1 cellular context compared by ENCODE assay signal in the genomic region with DNA sequence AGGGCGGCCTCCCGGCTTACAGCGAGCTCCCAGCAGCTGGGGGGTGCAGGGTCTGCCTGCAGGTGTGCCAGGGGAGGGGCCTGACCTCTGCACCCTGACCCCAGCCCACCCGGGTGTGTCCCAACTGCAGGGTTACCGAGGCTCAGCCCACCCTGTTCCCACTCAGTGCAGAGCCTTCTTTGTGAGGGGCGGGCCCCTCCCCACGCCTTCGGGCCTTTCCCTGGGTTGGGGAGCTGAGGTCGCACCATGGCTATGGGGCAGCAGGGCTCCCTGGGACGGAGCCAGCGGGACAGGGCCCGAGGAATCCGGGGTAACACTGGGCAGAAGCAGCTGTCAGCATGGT.
A peak's percentile ranks its signal among the peaks of the same experiment; 100 is the strongest.
TF ChIP-seq lines count a peak whose summit lies in the region.

No MANE protein-coding gene starts in this region.

TF ChIP-seq in HEK293, 187 proteins besides CTCF, POLR2A, EP300 and RAD21 (continued from another document):
- TF ChIP-seq, protein P1, sequence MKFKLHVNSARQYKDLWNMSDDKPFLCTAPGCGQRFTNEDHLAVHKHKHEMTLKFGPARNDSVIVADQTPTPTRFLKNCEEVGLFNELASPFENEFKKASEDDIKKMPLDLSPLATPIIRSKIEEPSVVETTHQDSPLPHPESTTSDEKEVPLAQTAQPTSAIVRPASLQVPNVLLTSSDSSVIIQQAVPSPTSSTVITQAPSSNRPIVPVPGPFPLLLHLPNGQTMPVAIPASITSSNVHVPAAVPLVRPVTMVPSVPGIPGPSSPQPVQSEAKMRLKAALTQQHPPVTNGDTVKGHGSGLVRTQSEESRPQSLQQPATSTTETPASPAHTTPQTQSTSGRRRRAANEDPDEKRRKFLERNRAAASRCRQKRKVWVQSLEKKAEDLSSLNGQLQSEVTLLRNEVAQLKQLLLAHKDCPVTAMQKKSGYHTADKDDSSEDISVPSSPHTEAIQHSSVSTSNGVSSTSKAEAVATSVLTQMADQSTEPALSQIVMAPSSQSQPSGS (tag by site-specific recombination; IDR thresholded peaks at IDR 0.05; ENCODE audit: low read depth): no peak
- TF ChIP-seq ZNF549 (tag by site-specific recombination; IDR thresholded peaks at IDR 0.05) (no peak), ZNF623 (tag by site-specific recombination; IDR thresholded peaks at IDR 0.05) (no peak), ZNF202 (tag by site-specific recombination; IDR thresholded peaks at IDR 0.05; ENCODE audit: borderline replicate concordance) (no peak), ZNF768 (tag by site-specific recombination; IDR thresholded peaks at IDR 0.05) (no peak), ZNF629 (tag by site-specific recombination; IDR thresholded peaks at IDR 0.05) (no peak), RBAK (tag by site-specific recombination; IDR thresholded peaks at IDR 0.05) (no peak), ZFP37 (tag by site-specific recombination; IDR thresholded peaks at IDR 0.05) (no peak), HOXA7 (CRISPR knock-in tag; IDR thresholded peaks at IDR 0.05; ENCODE audit: borderline replicate concordance) (no peak), ZNF610 (tag by site-specific recombination; IDR thresholded peaks at IDR 0.05; ENCODE audit: borderline replicate concordance) (no peak), KLF8 (tag by site-specific recombination; IDR thresholded peaks at IDR 0.05) (peak; percentile 64; the same call in 1 of the 2 replicates), ZNF76 (tag by site-specific recombination; IDR thresholded peaks at IDR 0.05; ENCODE audit: borderline replicate concordance, low read depth) (no peak), SP7 (tag by site-specific recombination; IDR thresholded peaks at IDR 0.05) (no peak), ZNF140 (tag by site-specific recombination; IDR thresholded peaks at IDR 0.05) (no peak), ZNF132 (tag by site-specific recombination; IDR thresholded peaks at IDR 0.05; ENCODE audit: borderline replicate concordance) (no peak), ZNF514 (tag by site-specific recombination; IDR thresholded peaks at IDR 0.05) (no peak), SCRT2 (tag by site-specific recombination; IDR thresholded peaks at IDR 0.05) (no peak), ZBTB21 (tag by site-specific recombination; IDR thresholded peaks at IDR 0.05) (no peak), EGR2 (tag by site-specific recombination; IDR thresholded peaks at IDR 0.05; ENCODE audit: low read depth) (peak; percentile 73), MEIS1 (CRISPR knock-in tag; IDR thresholded peaks at IDR 0.05; ENCODE audit: borderline replicate concordance) (no peak), ZNF274 (IDR thresholded peaks at IDR 0.05; ENCODE audit: low read length) (no peak), ZNF274 (tag by site-specific recombination; IDR thresholded peaks at IDR 0.05; ENCODE audit: borderline replicate concordance) (no peak), YY2 (tag by site-specific recombination; IDR thresholded peaks at IDR 0.05) (no peak), ZNF211 (tag by site-specific recombination; IDR thresholded peaks at IDR 0.05; ENCODE audit: low read depth) (no peak), ZFHX2 (tag by site-specific recombination; conservative IDR thresholded peaks at IDR 0.05) (peak; percentile 93; the same call in 1 of the 2 replicates)
- TF ChIP-seq, protein P2, sequence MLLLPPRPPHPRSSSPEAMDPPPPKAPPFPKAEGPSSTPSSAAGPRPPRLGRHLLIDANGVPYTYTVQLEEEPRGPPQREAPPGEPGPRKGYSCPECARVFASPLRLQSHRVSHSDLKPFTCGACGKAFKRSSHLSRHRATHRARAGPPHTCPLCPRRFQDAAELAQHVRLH (tag by site-specific recombination; IDR thresholded peaks at IDR 0.05): no peak
- TF ChIP-seq, protein P3, sequence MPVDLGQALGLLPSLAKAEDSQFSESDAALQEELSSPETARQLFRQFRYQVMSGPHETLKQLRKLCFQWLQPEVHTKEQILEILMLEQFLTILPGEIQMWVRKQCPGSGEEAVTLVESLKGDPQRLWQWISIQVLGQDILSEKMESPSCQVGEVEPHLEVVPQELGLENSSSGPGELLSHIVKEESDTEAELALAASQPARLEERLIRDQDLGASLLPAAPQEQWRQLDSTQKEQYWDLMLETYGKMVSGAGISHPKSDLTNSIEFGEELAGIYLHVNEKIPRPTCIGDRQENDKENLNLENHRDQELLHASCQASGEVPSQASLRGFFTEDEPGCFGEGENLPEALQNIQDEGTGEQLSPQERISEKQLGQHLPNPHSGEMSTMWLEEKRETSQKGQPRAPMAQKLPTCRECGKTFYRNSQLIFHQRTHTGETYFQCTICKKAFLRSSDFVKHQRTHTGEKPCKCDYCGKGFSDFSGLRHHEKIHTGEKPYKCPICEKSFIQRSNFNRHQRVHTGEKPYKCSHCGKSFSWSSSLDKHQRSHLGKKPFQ (tag by site-specific recombination; IDR thresholded peaks at IDR 0.05): no peak
- TF ChIP-seq, protein P4, sequence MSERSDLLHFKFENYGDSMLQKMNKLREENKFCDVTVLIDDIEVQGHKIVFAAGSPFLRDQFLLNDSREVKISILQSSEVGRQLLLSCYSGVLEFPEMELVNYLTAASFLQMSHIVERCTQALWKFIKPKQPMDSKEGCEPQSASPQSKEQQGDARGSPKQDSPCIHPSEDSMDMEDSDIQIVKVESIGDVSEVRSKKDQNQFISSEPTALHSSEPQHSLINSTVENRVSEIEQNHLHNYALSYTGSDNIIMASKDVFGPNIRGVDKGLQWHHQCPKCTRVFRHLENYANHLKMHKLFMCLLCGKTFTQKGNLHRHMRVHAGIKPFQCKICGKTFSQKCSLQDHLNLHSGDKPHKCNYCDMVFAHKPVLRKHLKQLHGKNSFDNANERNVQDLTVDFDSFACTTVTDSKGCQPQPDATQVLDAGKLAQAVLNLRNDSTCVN (tag by site-specific recombination; optimal IDR thresholded peaks at IDR 0.05): no peak
- TF ChIP-seq, protein P5, sequence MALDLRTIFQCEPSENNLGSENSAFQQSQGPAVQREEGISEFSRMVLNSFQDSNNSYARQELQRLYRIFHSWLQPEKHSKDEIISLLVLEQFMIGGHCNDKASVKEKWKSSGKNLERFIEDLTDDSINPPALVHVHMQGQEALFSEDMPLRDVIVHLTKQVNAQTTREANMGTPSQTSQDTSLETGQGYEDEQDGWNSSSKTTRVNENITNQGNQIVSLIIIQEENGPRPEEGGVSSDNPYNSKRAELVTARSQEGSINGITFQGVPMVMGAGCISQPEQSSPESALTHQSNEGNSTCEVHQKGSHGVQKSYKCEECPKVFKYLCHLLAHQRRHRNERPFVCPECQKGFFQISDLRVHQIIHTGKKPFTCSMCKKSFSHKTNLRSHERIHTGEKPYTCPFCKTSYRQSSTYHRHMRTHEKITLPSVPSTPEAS (tag by site-specific recombination; IDR thresholded peaks at IDR 0.05): no peak
- TF ChIP-seq, protein P6, sequence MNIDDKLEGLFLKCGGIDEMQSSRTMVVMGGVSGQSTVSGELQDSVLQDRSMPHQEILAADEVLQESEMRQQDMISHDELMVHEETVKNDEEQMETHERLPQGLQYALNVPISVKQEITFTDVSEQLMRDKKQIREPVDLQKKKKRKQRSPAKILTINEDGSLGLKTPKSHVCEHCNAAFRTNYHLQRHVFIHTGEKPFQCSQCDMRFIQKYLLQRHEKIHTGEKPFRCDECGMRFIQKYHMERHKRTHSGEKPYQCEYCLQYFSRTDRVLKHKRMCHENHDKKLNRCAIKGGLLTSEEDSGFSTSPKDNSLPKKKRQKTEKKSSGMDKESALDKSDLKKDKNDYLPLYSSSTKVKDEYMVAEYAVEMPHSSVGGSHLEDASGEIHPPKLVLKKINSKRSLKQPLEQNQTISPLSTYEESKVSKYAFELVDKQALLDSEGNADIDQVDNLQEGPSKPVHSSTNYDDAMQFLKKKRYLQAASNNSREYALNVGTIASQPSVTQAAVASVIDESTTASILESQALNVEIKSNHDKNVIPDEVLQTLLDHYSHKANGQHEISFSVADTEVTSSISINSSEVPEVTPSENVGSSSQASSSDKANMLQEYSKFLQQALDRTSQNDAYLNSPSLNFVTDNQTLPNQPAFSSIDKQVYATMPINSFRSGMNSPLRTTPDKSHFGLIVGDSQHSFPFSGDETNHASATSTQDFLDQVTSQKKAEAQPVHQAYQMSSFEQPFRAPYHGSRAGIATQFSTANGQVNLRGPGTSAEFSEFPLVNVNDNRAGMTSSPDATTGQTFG (tag by site-specific recombination; IDR thresholded peaks at IDR 0.05; ENCODE audit: borderline replicate concordance): no peak
- TF ChIP-seq, protein P7, sequence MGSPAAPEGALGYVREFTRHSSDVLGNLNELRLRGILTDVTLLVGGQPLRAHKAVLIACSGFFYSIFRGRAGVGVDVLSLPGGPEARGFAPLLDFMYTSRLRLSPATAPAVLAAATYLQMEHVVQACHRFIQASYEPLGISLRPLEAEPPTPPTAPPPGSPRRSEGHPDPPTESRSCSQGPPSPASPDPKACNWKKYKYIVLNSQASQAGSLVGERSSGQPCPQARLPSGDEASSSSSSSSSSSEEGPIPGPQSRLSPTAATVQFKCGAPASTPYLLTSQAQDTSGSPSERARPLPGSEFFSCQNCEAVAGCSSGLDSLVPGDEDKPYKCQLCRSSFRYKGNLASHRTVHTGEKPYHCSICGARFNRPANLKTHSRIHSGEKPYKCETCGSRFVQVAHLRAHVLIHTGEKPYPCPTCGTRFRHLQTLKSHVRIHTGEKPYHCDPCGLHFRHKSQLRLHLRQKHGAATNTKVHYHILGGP (tag by site-specific recombination; IDR thresholded peaks at IDR 0.05): no peak
- TF ChIP-seq, protein P8, sequence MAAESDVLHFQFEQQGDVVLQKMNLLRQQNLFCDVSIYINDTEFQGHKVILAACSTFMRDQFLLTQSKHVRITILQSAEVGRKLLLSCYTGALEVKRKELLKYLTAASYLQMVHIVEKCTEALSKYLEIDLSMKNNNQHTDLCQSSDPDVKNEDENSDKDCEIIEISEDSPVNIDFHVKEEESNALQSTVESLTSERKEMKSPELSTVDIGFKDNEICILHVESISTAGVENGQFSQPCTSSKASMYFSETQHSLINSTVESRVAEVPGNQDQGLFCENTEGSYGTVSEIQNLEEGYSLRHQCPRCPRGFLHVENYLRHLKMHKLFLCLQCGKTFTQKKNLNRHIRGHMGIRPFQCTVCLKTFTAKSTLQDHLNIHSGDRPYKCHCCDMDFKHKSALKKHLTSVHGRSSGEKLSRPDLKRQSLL (tag by site-specific recombination; IDR thresholded peaks at IDR 0.05): no peak
